Comparison of ENCODE assay signal across 18 cellular contexts in genomic region chr20:31849306-31849930, GRCh38. TPM values are rescaled to one million over a fixed set of nuclear protein-coding genes. Genes with fewer than 3 reads are reported as not detected.
DNase-seq lines count a peak whose midpoint lies in the region; FAIRE-seq and TF ChIP-seq lines count a peak whose summit lies in the region.
"Had no signal": no experiment of that assay in that cellular context is flagged by ENCODE, and none has a peak within 500 bp of the region (broad histone marks: within the 10 kb centered on the region; RNA-seq: fewer than 3 reads in every experiment).

No MANE protein-coding gene starts in this region.

- 0 out of 8 replicates have a peak overlapping the region, but pooled peaks of 1 of the 4 experiments have one; percentile 6 for H3K4me3 ChIP-seq in H1 (ENCODE audit: extremely low read depth in 1 of 4, insufficient read depth in 2 of 4, low read depth in 3 of 4, low read length in 4 of 4)
- H3K4me3 ChIP-seq in prostate gland, result no peak overlapping the region
- H3K4me3 ChIP-seq in left ventricle myocardium inferior, result no peak overlapping the region
- no peak overlapping the region for H3K4me3 ChIP-seq in smooth muscle cell
- no peak overlapping the region for H3K4me3 ChIP-seq in foreskin fibroblast (ENCODE audit: low read depth in 1 of 2, low read length in 2 of 2)
- H3K4me3 ChIP-seq: hepatocyte had no signal

- H3K23me2 ChIP-seq in H1 (ENCODE audit: low read depth, low read length), result peaks cover 4% of the 10 kb centered on the region

- H4K20me1 ChIP-seq in H1 (replicated peaks in 1 of 2; ENCODE audit: control insufficient read depth in 1 of 2, insufficient read depth in 2 of 2, low read length in 2 of 2) (no peaks in the 10 kb centered on the region), smooth muscle cell (ENCODE audit: low read depth) (no peaks in the 10 kb centered on the region)

- peaks cover 4% of the 10 kb centered on the region for H3F3A ChIP-seq in smooth muscle cell (ENCODE audit: low read depth)

- H3K14ac ChIP-seq in H1 (ENCODE audit: insufficient read length), result no peak overlapping the region

- TF ChIP-seq RAD21 in H1 (IDR thresholded peaks at IDR 0.05 in 1 of 2, conservative IDR thresholded peaks at IDR 0.05 in 1 of 2; ENCODE audit: low read depth in 2 of 2, low read length in 2 of 2), result no peak; a peak in 1 of 4 replicates

- peak overlapping the region; percentile 38 to 42; a peak in 3 of 4 replicates for H3K4me2 ChIP-seq in H1 (ENCODE audit: insufficient read depth in 1 of 2, low read depth in 2 of 2, low read length in 2 of 2)
- H3K4me2 ChIP-seq in smooth muscle cell, result no peak overlapping the region
- H3K4me2 ChIP-seq: hepatocyte had no signal

- 48% methylated on average over 45 of the region's 45 CpGs; no CpG with 5 or more reads in 1 of the 2 experiments for WGBS in H1 (ENCODE audit: extremely low coverage in 1 of 2, insufficient coverage in 1 of 2, insufficient read length in 1 of 2, insufficient replicate concordance in 2 of 2, low coverage in 1 of 2, low lambda C conversion rate in 2 of 2, missing lambda C conversion rate in 1 of 2), 2 experiments
- WGBS in prostate gland, result 28% methylated on average over 27 of the region's 45 CpGs
- 41% methylated on average over 45 of the region's 45 CpGs for WGBS in smooth muscle cell (ENCODE audit: low lambda C conversion rate)

- H3K79me1 ChIP-seq in H1 (ENCODE audit: low read depth, low read length), result no peaks in the 10 kb centered on the region

- H3K9me3 ChIP-seq in H1 (ENCODE audit: insufficient read depth in 2 of 2, low read depth in 1 of 2, low read length in 1 of 2) (no peaks in the 10 kb centered on the region), prostate gland (no peaks in the 10 kb centered on the region), left ventricle myocardium inferior (replicated peaks) (no peaks in the 10 kb centered on the region), smooth muscle cell (replicated peaks; ENCODE audit: low read depth) (no peaks in the 10 kb centered on the region)

- no peak overlapping the region for H2BK20ac ChIP-seq in H1 (ENCODE audit: low read length)

- intact Hi-C loops in prostate gland (cut with DNase I), result no loop called here
- intact Hi-C loops in left ventricle myocardium inferior (cut with micrococcal nuclease), result no loop called here

- H2AFZ ChIP-seq in H1 (ENCODE audit: low read length) (no peak overlapping the region; the same call in 1 of the 2 replicates), smooth muscle cell (ENCODE audit: low read depth) (no peak overlapping the region)
- H2AFZ ChIP-seq: hepatocyte had no signal

- no peak overlapping the region for H3K23ac ChIP-seq in H1 (ENCODE audit: insufficient read length)

- CTCF ChIA-PET in H1 (lab: Charles Lee; ENCODE audit: partially characterized antibody), result interaction anchor here (0.6 to 8.6 kb wide), 16 partner anchors 11 to 193 kb away, joined by 3 to 111 read pairs (median 6); partner anchors contain the start of gene PDRG1

- H3K27ac ChIP-seq in H1 (ENCODE audit: low read depth, low read length) (no peak overlapping the region), prostate gland (no peak overlapping the region), left ventricle myocardium inferior (replicated peaks) (no peak overlapping the region), smooth muscle cell (ENCODE audit: low read depth) (no peak overlapping the region)
- H3K27ac ChIP-seq: hepatocyte, WERI-Rb-1 had no signal

- FAIRE-seq in H1 (lab: Jason Lieb, UNC), result no peak
- FAIRE-seq: endothelial cell of umbilical vein had no signal

- H2BK5ac ChIP-seq in H1 (ENCODE audit: low read depth, low read length), result no peak overlapping the region

- TF ChIP-seq POLR2A in H1 (IDR thresholded peaks at IDR 0.05; ENCODE audit: control extremely low read depth in 1 of 2, low read depth in 2 of 2, low read length in 2 of 2), result no peak
- TF ChIP-seq POLR2A in prostate gland (IDR thresholded peaks at IDR 0.05), result no peak

- peak overlapping the region; percentile 7; the same call in 1 of the 2 replicates for H4K8ac ChIP-seq in H1 (ENCODE audit: extremely low read depth, insufficient read depth, low read length)

- POLR2A ChIA-PET in H1 (lab: Charles Lee; ENCODE audit: partially characterized antibody), result interaction anchor here (1.2 kb wide), 1 partner anchor 126 kb away, joined by 3 read pairs; no protein-coding TSS in a partner anchor

- H2BK120ac ChIP-seq in H1 (replicated peaks; ENCODE audit: low read depth, low read length), result no peak overlapping the region

- H2BK12ac ChIP-seq in H1 (ENCODE audit: low read depth, low read length), result no peak overlapping the region

- no peak overlapping the region for H2AK5ac ChIP-seq in H1 (ENCODE audit: low read depth, low read length)

- H3K4me1 ChIP-seq in H1 (replicated peaks in 1 of 4; ENCODE audit: control insufficient read depth in 3 of 4, insufficient read depth in 4 of 4, low read length in 3 of 4), result peaks cover 0 to 14% (median 10%) of the 10 kb centered on the region in 4 experiments; a peak in 5 of 7 replicates
- H3K4me1 ChIP-seq in prostate gland (replicated peaks), result no peaks in the 10 kb centered on the region
- peaks cover 3% of the 10 kb centered on the region for H3K4me1 ChIP-seq in left ventricle myocardium inferior
- H3K4me1 ChIP-seq in smooth muscle cell (ENCODE audit: low read depth), result peaks cover 15% of the 10 kb centered on the region

- H3K9ac ChIP-seq in H1 (replicated peaks in 1 of 4; ENCODE audit: extremely low read depth in 1 of 4, low read depth in 3 of 4, low read length in 3 of 4) (no peak overlapping the region), smooth muscle cell (ENCODE audit: low read depth) (no peak overlapping the region)

- no peak overlapping the region for H3K18ac ChIP-seq in H1 (ENCODE audit: extremely low read depth, low read length)

- H4K91ac ChIP-seq in H1 (replicated peaks; ENCODE audit: insufficient read length, low read length), result no peak overlapping the region

- no peak overlapping the region for H3K56ac ChIP-seq in H1 (replicated peaks; ENCODE audit: insufficient read length, low read depth, low read length)

- peak overlapping the region; percentile 72 for H3K4ac ChIP-seq in H1 (replicated peaks; ENCODE audit: insufficient read length, low read depth, low read length)

- H3K36me3 ChIP-seq in H1 (ENCODE audit: control insufficient read depth in 2 of 4, insufficient read depth in 4 of 4, low read length in 3 of 4) (no peaks in the 10 kb centered on the region), prostate gland (no peaks in the 10 kb centered on the region), left ventricle myocardium inferior (no peaks in the 10 kb centered on the region), smooth muscle cell (ENCODE audit: low read depth) (no peaks in the 10 kb centered on the region)
- H3K36me3 ChIP-seq: WERI-Rb-1 had no signal

- DNase-seq in NCI-H2081 (lab: John Stamatoyannopoulos, UW) (peak; percentile 30 to 68), NCI-H2081 treated with DMSO at 0.1 percent for 48 hours (lab: John Stamatoyannopoulos, UW) (no peak), NCI-H2171 treated with DMSO at 0.1 percent for 48 hours (lab: John Stamatoyannopoulos, UW) (peak; percentile 45), H1 (ENCODE audit: low read depth in 1 of 2, low spot score in 2 of 2) (no peak), prostate gland (ENCODE audit: low spot score) (peak; percentile 25), left ventricle myocardium inferior (no peak), smooth muscle cell (lab: John Stamatoyannopoulos, UW; ENCODE audit: unreplicated experiment) (no peak), foreskin fibroblast (no peak)
- DNase-seq: activated CD8-positive, alpha-beta memory T cell treated with anti-CD3 and anti-CD28 coated beads, Interleukin-2, amount 10 ng/mL, durations not matched to agents 7 days and 5 days; activated naive CD4-positive, alpha-beta T cell treated with anti-CD3 and anti-CD28 coated beads, Interleukin-2, amount 10 ng/mL, durations not matched to agents 7 days and 5 days; CD8-positive, alpha-beta T cell; mesenchymal stem cell; MV-4-11; WERI-Rb-1 had no signal

- H3K27me3 ChIP-seq in H1 (replicated peaks in 1 of 4; ENCODE audit: control insufficient read depth in 3 of 4, extremely low read depth in 1 of 4, insufficient read depth in 3 of 4, low read length in 3 of 4) (peaks cover 5 to 38% (median 25%) of the 10 kb centered on the region in 4 experiments), prostate gland (replicated peaks; ENCODE audit: insufficient read depth) (no peaks in the 10 kb centered on the region), left ventricle myocardium inferior (ENCODE audit: low read depth) (peaks cover 60% of the 10 kb centered on the region), smooth muscle cell (ENCODE audit: low read depth) (peaks cover 40% of the 10 kb centered on the region)

- no peak for TF ChIP-seq CTCF in H1 (IDR thresholded peaks at IDR 0.05; ENCODE audit: control extremely low read depth in 1 of 3, insufficient read depth in 1 of 3, low read depth in 1 of 3, low read length in 3 of 3)
- TF ChIP-seq CTCF in prostate gland (IDR thresholded peaks at IDR 0.05), result no peak
- TF ChIP-seq CTCF in left ventricle myocardium inferior (IDR thresholded peaks at IDR 0.05; ENCODE audit: borderline replicate concordance), result no peak
- TF ChIP-seq CTCF in smooth muscle cell (IDR thresholded peaks at IDR 0.05; ENCODE audit: borderline replicate concordance, insufficient read depth, poor library complexity, severe bottlenecking), result no peak
- TF ChIP-seq CTCF in foreskin fibroblast (IDR thresholded peaks at IDR 0.05; ENCODE audit: low read depth, low read length), result no peak

- H3K79me2 ChIP-seq in H1 (ENCODE audit: control insufficient read depth in 1 of 2, insufficient read depth in 2 of 2, low read length in 2 of 2) (no peaks in the 10 kb centered on the region), smooth muscle cell (ENCODE audit: low read depth) (no peaks in the 10 kb centered on the region)
- H3K79me2 ChIP-seq: hepatocyte had no signal

- H2BK15ac ChIP-seq in H1 (ENCODE audit: low read length), result no peak overlapping the region

- no peak overlapping the region for H4K5ac ChIP-seq in H1 (ENCODE audit: insufficient read length, low read depth, low read length)

- no peak for TF ChIP-seq EP300 in H1 (IDR thresholded peaks at IDR 0.05; ENCODE audit: borderline replicate concordance in 1 of 2, low read depth in 2 of 2, low read length in 2 of 2)

RNA-seq across cellular contexts. Expression of gene FOXS1, which starts 4.0 kb away (rescaled TPM):
- total RNA-seq in H1 (2021; fragmentation: NEBNext Ultra II Directional; extraction: Animal tissue kit (Norgen Biotek cat#: 25700)), result not detected in 2 replicates
- polyA plus RNA-seq in H1 (2011; rRNA removed) (0.45 and 0.47 TPM in 2 replicates), smooth muscle cell (2.1 and 3.3 TPM in 2 replicates)
- polyA plus RNA-seq in H1 (2011; cell fraction: cytosol; rRNA removed), result 0.36 TPM
- 0.43 TPM for polyA plus RNA-seq in H1 (2011; cell fraction: nucleus; rRNA removed)
- 0.13 to 0.28 TPM in 2 of 4 replicates, not detected in the others for polyA plus RNA-seq in H1 (2012, experiment 1 of 2)
- 0.26 TPM for polyA plus RNA-seq in H1 (2012, experiment 2 of 2)
- 0.12 TPM for polyA plus RNA-seq in H1 (2013, experiment 1 of 2)
- 0.20 TPM for polyA plus RNA-seq in H1 (2013, experiment 2 of 2)
- polyA minus RNA-seq in H1 (2011; rRNA and poly(A)+ RNA removed), result not detected in 2 replicates
- not detected for polyA minus RNA-seq in H1 (2011; cell fraction: cytosol; rRNA and poly(A)+ RNA removed)
- polyA minus RNA-seq in H1 (2011; cell fraction: nucleus; rRNA and poly(A)+ RNA removed), result 1.00 TPM
- total RNA-seq in prostate gland (1 to 10 TPM in 1 of 2 donors, not detected in 1; 8.3 TPM), left ventricle myocardium inferior (1.6 TPM), smooth muscle cell (0.09 and 2.6 TPM in 2 replicates)
- total RNA-seq: A673; activated CD8-positive, alpha-beta memory T cell treated with anti-CD3 and anti-CD28 coated beads, Interleukin-2, amount 10 ng/mL, durations not matched to agents 7 days and 5 days; CD8-positive, alpha-beta T cell; endothelial cell of umbilical vein had no signal

RNA-seq across cellular contexts. Expression of gene DUSP15, which starts 20.9 kb away (rescaled TPM):
- 0.91 and 1.0 TPM in 2 replicates for total RNA-seq in H1 (2021; fragmentation: NEBNext Ultra II Directional; extraction: Animal tissue kit (Norgen Biotek cat#: 25700))
- polyA plus RNA-seq in H1 (2011; rRNA removed) (3.2 and 6.0 TPM in 2 replicates), smooth muscle cell (3.7 and 6.2 TPM in 2 replicates)
- 3.9 TPM for polyA plus RNA-seq in H1 (2011; cell fraction: cytosol; rRNA removed)
- 4.7 TPM for polyA plus RNA-seq in H1 (2011; cell fraction: nucleus; rRNA removed)
- 0.77 to 3.2 TPM (median 2.8 TPM) in 4 replicates for polyA plus RNA-seq in H1 (2012, experiment 1 of 2)
- polyA plus RNA-seq in H1 (2012, experiment 2 of 2), result 1.6 TPM
- 0.87 TPM for polyA plus RNA-seq in H1 (2013, experiment 1 of 2)
- 0.79 TPM for polyA plus RNA-seq in H1 (2013, experiment 2 of 2)
- polyA minus RNA-seq in H1 (2011; rRNA and poly(A)+ RNA removed), result 0.39 and 1.1 TPM in 2 replicates
- 2.6 TPM for polyA minus RNA-seq in H1 (2011; cell fraction: cytosol; rRNA and poly(A)+ RNA removed)
- polyA minus RNA-seq in H1 (2011; cell fraction: nucleus; rRNA and poly(A)+ RNA removed), result 5.4 TPM
- total RNA-seq in prostate gland (10 to 100 TPM in 1 of 2 donors, 1 to 10 TPM in 1; 1.7 to 57.9 TPM), left ventricle myocardium inferior (5.1 TPM), smooth muscle cell (10.2 and 13.6 TPM in 2 replicates)
- total RNA-seq: A673; activated CD8-positive, alpha-beta memory T cell treated with anti-CD3 and anti-CD28 coated beads, Interleukin-2, amount 10 ng/mL, durations not matched to agents 7 days and 5 days; CD8-positive, alpha-beta T cell; endothelial cell of umbilical vein had no signal

RNA-seq across cellular contexts. Expression of gene TTLL9, which starts 21.0 kb away (rescaled TPM):
- total RNA-seq in H1 (2021; fragmentation: NEBNext Ultra II Directional; extraction: Animal tissue kit (Norgen Biotek cat#: 25700)), result not detected in 2 replicates
- polyA plus RNA-seq in H1 (2011; rRNA removed), result 0.06 and 0.19 TPM in 2 replicates
- 0.10 TPM for polyA plus RNA-seq in H1 (2011; cell fraction: cytosol; rRNA removed)
- 0.20 TPM for polyA plus RNA-seq in H1 (2011; cell fraction: nucleus; rRNA removed)
- 0.15 to 0.24 TPM (median 0.16 TPM) in 3 of 4 replicates, not detected in the other for polyA plus RNA-seq in H1 (2012, experiment 1 of 2)
- polyA plus RNA-seq in H1 (2012, experiment 2 of 2), result not detected
- polyA plus RNA-seq in H1 (2013, experiment 1 of 2), result not detected
- polyA plus RNA-seq in H1 (2013, experiment 2 of 2), result 0.04 TPM
- 0.20 TPM in 1 of 2 replicates, not detected in the other for polyA minus RNA-seq in H1 (2011; rRNA and poly(A)+ RNA removed)
- polyA minus RNA-seq in H1 (2011; cell fraction: cytosol; rRNA and poly(A)+ RNA removed), result not detected
- not detected for polyA minus RNA-seq in H1 (2011; cell fraction: nucleus; rRNA and poly(A)+ RNA removed)
- 1 to 10 TPM in 1 of 2 donors, not detected in 1; 1.2 TPM for total RNA-seq in prostate gland
- 0.05 TPM for total RNA-seq in left ventricle myocardium inferior
- not detected in 2 replicates for total RNA-seq in smooth muscle cell
- 0.13 and 0.18 TPM in 2 replicates for polyA plus RNA-seq in smooth muscle cell
- total RNA-seq: A673; activated CD8-positive, alpha-beta memory T cell treated with anti-CD3 and anti-CD28 coated beads, Interleukin-2, amount 10 ng/mL, durations not matched to agents 7 days and 5 days; cardiac septum; CD8-positive, alpha-beta T cell; endothelial cell of umbilical vein; hepatocyte had no signal

RNA-seq across cellular contexts. Expression of gene MYLK2, which starts 30.3 kb away (rescaled TPM):
- 0.22 TPM in 1 of 2 replicates, not detected in the other for total RNA-seq in H1 (2021; fragmentation: NEBNext Ultra II Directional; extraction: Animal tissue kit (Norgen Biotek cat#: 25700))
- polyA plus RNA-seq in H1 (2011; rRNA removed), result 0.26 and 0.27 TPM in 2 replicates
- polyA plus RNA-seq in H1 (2011; cell fraction: cytosol; rRNA removed), result 0.36 TPM
- polyA plus RNA-seq in H1 (2011; cell fraction: nucleus; rRNA removed), result 0.73 TPM
- polyA plus RNA-seq in H1 (2012, experiment 1 of 2), result 0.21 to 0.41 TPM (median 0.23 TPM) in 4 replicates
- polyA plus RNA-seq in H1 (2012, experiment 2 of 2), result 0.13 TPM
- 0.20 TPM for polyA plus RNA-seq in H1 (2013, experiment 1 of 2)
- polyA plus RNA-seq in H1 (2013, experiment 2 of 2), result 0.22 TPM
- 0.09 and 0.32 TPM in 2 replicates for polyA minus RNA-seq in H1 (2011; rRNA and poly(A)+ RNA removed)
- polyA minus RNA-seq in H1 (2011; cell fraction: cytosol; rRNA and poly(A)+ RNA removed), result not detected
- polyA minus RNA-seq in H1 (2011; cell fraction: nucleus; rRNA and poly(A)+ RNA removed), result 0.40 TPM
- total RNA-seq in prostate gland, result under 1 TPM; 0.27 to 0.91 TPM
- 0.25 TPM for total RNA-seq in left ventricle myocardium inferior
- 0.09 and 0.54 TPM in 2 replicates for total RNA-seq in smooth muscle cell
- 0.22 TPM in 1 of 2 replicates, not detected in the other for polyA plus RNA-seq in smooth muscle cell
- total RNA-seq: CD8-positive, alpha-beta T cell; hepatocyte had no signal

Comparison
In these comparisons a context has a peak if more than half of its experiments do, and no peak if none do; other contexts are left out.
1. DNase-seq: peak in NCI-H2081 (2 of 2), NCI-H2171 treated with DMSO at 0.1 percent for 48 hours (single experiment) and prostate gland (single experiment); none in NCI-H2081 treated with DMSO at 0.1 percent for 48 hours (single experiment), H1 (0 of 2), left ventricle myocardium inferior (single experiment), smooth muscle cell (single experiment) and foreskin fibroblast (0 of 2).